ENCODE assay signal across 15 cellular contexts in genomic region chr3:53174346-53175250, GRCh38. TPM values are rescaled to one million over a fixed set of nuclear protein-coding genes. Genes with fewer than 3 reads are reported as not detected.
DNase-seq lines count a peak whose midpoint lies in the region; ATAC-seq lines count a peak whose summit lies in the region.
"Had no signal": no experiment of that assay in that cellular context is flagged by ENCODE, and none has a peak within 500 bp of the region (broad histone marks: within the 10 kb centered on the region; RNA-seq: fewer than 3 reads in every experiment).

No MANE protein-coding gene starts in this region.

- ATAC-seq in GM18511 (IDR thresholded peaks at IDR 0.05; ENCODE audit: unreplicated experiment): peak; percentile 55
- ATAC-seq in GM21619 (IDR thresholded peaks at IDR 0.05; ENCODE audit: unreplicated experiment): peak; percentile 60
- ATAC-seq in HG03175 (IDR thresholded peaks at IDR 0.05; ENCODE audit: unreplicated experiment): peak; percentile 49
- ATAC-seq in naive B cell (ENCODE audit: low read depth in 2 of 2): peak; percentile 20 to 34
- ATAC-seq in HG02970 (IDR thresholded peaks at IDR 0.05; ENCODE audit: low FRiP score, unreplicated experiment): no peak
- no peak for ATAC-seq in GM21381 (IDR thresholded peaks at IDR 0.05; ENCODE audit: unreplicated experiment)
- ATAC-seq: upper lobe of right lung had no signal

- no peaks in the 10 kb centered on the region for H3K27me3 Mint-ChIP-seq in naive B cell
- no peaks in the 10 kb centered on the region for H3K27me3 Mint-ChIP-seq in activated naive CD8-positive, alpha-beta T cell treated with anti-CD3 and anti-CD28 coated beads for 36 hours

- H3K4me1 Mint-ChIP-seq in naive B cell: peaks cover 73 to 90% (median 81%) of the 10 kb centered on the region in 3 donors
- peaks cover 12% of the 10 kb centered on the region for H3K4me1 Mint-ChIP-seq in activated naive CD8-positive, alpha-beta T cell treated with anti-CD3 and anti-CD28 coated beads for 36 hours

- peak overlapping the region in 5 of 8 donors; percentile 52 to 80 (median 66) for H3K4me3 Mint-ChIP-seq in naive B cell
- H3K4me3 Mint-ChIP-seq in activated naive CD8-positive, alpha-beta T cell treated with anti-CD3 and anti-CD28 coated beads for 36 hours: no peak overlapping the region

- peak overlapping the region in 4 of 6 donors; percentile 0 to 69 (median 32) for H3K27ac Mint-ChIP-seq in naive B cell
- H3K27ac Mint-ChIP-seq in activated naive CD8-positive, alpha-beta T cell treated with anti-CD3 and anti-CD28 coated beads for 36 hours: no peak overlapping the region

- peaks cover 4 to 19% of the 10 kb centered on the region in 2 donors for H3K36me3 Mint-ChIP-seq in naive B cell
- H3K36me3 Mint-ChIP-seq in activated naive CD8-positive, alpha-beta T cell treated with anti-CD3 and anti-CD28 coated beads for 36 hours: peaks cover 8% of the 10 kb centered on the region

- DNase-seq in naive B cell: no peak
- DNase-seq in activated naive CD8-positive, alpha-beta T cell treated with anti-CD3 and anti-CD28 coated beads for 36 hours: no peak
- DNase-seq in activated CD8-positive, alpha-beta memory T cell treated with anti-CD3 and anti-CD28 coated beads, Interleukin-2, amount 50 U/mL, for 48 hours: no peak
- DNase-seq: activated CD4-positive, CD25-positive, alpha-beta regulatory T cell treated with anti-CD3 and anti-CD28 coated beads, Interleukin-2, amount 50 U/mL, for 72 hours; activated naive CD4-positive, alpha-beta T cell treated with Interleukin-2 at 50 U/mL for 16 hours; Caco-2; colonic mucosa; NCI-H2107; Right ventricle myocardium superior; upper lobe of right lung had no signal

- no peaks in the 10 kb centered on the region for H3K9me3 Mint-ChIP-seq in naive B cell
- no peaks in the 10 kb centered on the region for H3K9me3 Mint-ChIP-seq in activated naive CD8-positive, alpha-beta T cell treated with anti-CD3 and anti-CD28 coated beads for 36 hours

RNA-seq across cellular contexts. Expression of gene PRKCD, which starts 13.6 kb away (rescaled TPM):
- polyA plus RNA-seq in naive B cell (ENCODE audit: low read depth in 6 of 6): 10 to 100 TPM; 22.2 to 53.0 (median 31.6) TPM
- 10 to 100 TPM; 16.5 to 17.5 TPM for total RNA-seq in activated naive CD8-positive, alpha-beta T cell treated with anti-CD3 and anti-CD28 coated beads for 36 hours

RNA-seq across cellular contexts. Expression of gene RFT1, which starts 44.4 kb away (rescaled TPM):
- 10 to 100 TPM; 16.9 to 26.7 (median 22.5) TPM for polyA plus RNA-seq in naive B cell (ENCODE audit: low read depth in 6 of 6)
- total RNA-seq in activated naive CD8-positive, alpha-beta T cell treated with anti-CD3 and anti-CD28 coated beads for 36 hours: 10 to 100 TPM; 49.3 to 50.7 TPM

Comparison
In these comparisons a context has a peak if more than half of its experiments do, and no peak if none do; other contexts are left out.
1. ATAC-seq: peak in GM18511 (single experiment), GM21619 (single experiment), HG03175 (single experiment) and naive B cell (2 of 2); none in HG02970 (single experiment) and GM21381 (single experiment).